Comparison of ENCODE assay signal across 16 cellular contexts in genomic region chr2:98819350-98819749, GRCh38.
DNase-seq lines count a peak whose midpoint lies in the region; ATAC-seq and TF ChIP-seq lines count a peak whose summit lies in the region.
"Had no signal": no experiment of that assay in that cellular context is flagged by ENCODE, and none has a peak within 500 bp of the region (broad histone marks: within the 10 kb centered on the region; RNA-seq: fewer than 3 reads in every experiment).

No MANE protein-coding gene starts in this region.

- H4K20me1 ChIP-seq in DND-41 (ENCODE audit: insufficient read depth, low read length) = no peaks in the 10 kb centered on the region

- H3K9me3 Mint-ChIP-seq in activated T-helper 2 cell treated with anti-CD3 and anti-CD28 coated beads, Interferon-gamma antibody, Interleukin-2, Interleukin-4, amounts not matched to agents 10 μg/mL and 5 μg/mL and 100 μg/mL, durations not matched to agents 14 hours and 24 hours and 36 hours = no peaks in the 10 kb centered on the region
- no peaks in the 10 kb centered on the region for H3K9me3 Mint-ChIP-seq in neural crest cell
- no peaks in the 10 kb centered on the region for H3K9me3 Mint-ChIP-seq in progenitor cell of endocrine pancreas (ENCODE audit: low read depth)
- H3K9me3 Mint-ChIP-seq: CD8-positive, alpha-beta T cell had no signal

- H3K4me2 ChIP-seq in DND-41 (ENCODE audit: insufficient read depth, low read length) = no peak overlapping the region
- H3K4me2 ChIP-seq: A549 had no signal

- no peaks in the 10 kb centered on the region for H3K9me3 ChIP-seq in DND-41 (ENCODE audit: insufficient read depth, low read length, severe bottlenecking)
- no peaks in the 10 kb centered on the region for H3K9me3 ChIP-seq in upper lobe of right lung
- H3K9me3 ChIP-seq: A549, BE2C had no signal

- no peak overlapping the region for H3K9ac ChIP-seq in DND-41 (ENCODE audit: low read depth, low read length)

- TF ChIP-seq CTCF in DND-41 (IDR thresholded peaks at IDR 0.05; ENCODE audit: borderline replicate concordance, extremely low read depth, low read length, poor library complexity, severe bottlenecking) = no peak
- no peak for TF ChIP-seq CTCF in neural crest cell (conservative IDR thresholded peaks at IDR 0.05)
- TF ChIP-seq CTCF in upper lobe of right lung (IDR thresholded peaks at IDR 0.05) = no peak
- no peak for TF ChIP-seq CTCF in progenitor cell of endocrine pancreas (IDR thresholded peaks at IDR 0.05; ENCODE audit: unreplicated experiment)

- intact Hi-C loops in activated T-helper 2 cell treated with anti-CD3 and anti-CD28 coated beads, Interferon-gamma antibody, Interleukin-2, Interleukin-4, amounts not matched to agents 10 μg/mL and 5 μg/mL and 100 μg/mL, durations not matched to agents 14 hours and 24 hours and 36 hours (cut with micrococcal nuclease) = no loop called here
- intact Hi-C loops in upper lobe of right lung (cut with DNase I) = no loop called here

- H3K4me3 Mint-ChIP-seq in activated T-helper 2 cell treated with anti-CD3 and anti-CD28 coated beads, Interferon-gamma antibody, Interleukin-2, Interleukin-4, amounts not matched to agents 10 μg/mL and 5 μg/mL and 100 μg/mL, durations not matched to agents 14 hours and 24 hours and 36 hours (ENCODE audit: low read depth) = no peak overlapping the region
- H3K4me3 Mint-ChIP-seq in neural crest cell = peak overlapping the region; percentile 62
- no peak overlapping the region for H3K4me3 Mint-ChIP-seq in progenitor cell of endocrine pancreas (ENCODE audit: low read depth)
- H3K4me3 Mint-ChIP-seq: CD8-positive, alpha-beta T cell; IgD-negative memory B cell had no signal

- no peak overlapping the region for H3K4me3 ChIP-seq in DND-41 (ENCODE audit: low read depth in 1 of 2, low read length in 2 of 2)
- H3K4me3 ChIP-seq in upper lobe of right lung = peak overlapping the region; percentile 12
- H3K4me3 ChIP-seq: A549 had no signal

- H3K36me3 ChIP-seq in DND-41 (ENCODE audit: insufficient read depth, low read length) = no peaks in the 10 kb centered on the region
- H3K36me3 ChIP-seq in upper lobe of right lung = no peaks in the 10 kb centered on the region
- H3K36me3 ChIP-seq: BE2C had no signal

- H3K27ac Mint-ChIP-seq in activated T-helper 2 cell treated with anti-CD3 and anti-CD28 coated beads, Interferon-gamma antibody, Interleukin-2, Interleukin-4, amounts not matched to agents 10 μg/mL and 5 μg/mL and 100 μg/mL, durations not matched to agents 14 hours and 24 hours and 36 hours = no peak overlapping the region
- H3K27ac Mint-ChIP-seq in neural crest cell (ENCODE audit: unreplicated experiment) (peak overlapping the region; percentile 81), progenitor cell of endocrine pancreas (no peak overlapping the region)
- H3K27ac Mint-ChIP-seq: CD8-positive, alpha-beta T cell; IgD-negative memory B cell had no signal

- peaks cover 33% of the 10 kb centered on the region for H3K27me3 Mint-ChIP-seq in activated T-helper 2 cell treated with anti-CD3 and anti-CD28 coated beads, Interferon-gamma antibody, Interleukin-2, Interleukin-4, amounts not matched to agents 10 μg/mL and 5 μg/mL and 100 μg/mL, durations not matched to agents 14 hours and 24 hours and 36 hours (ENCODE audit: low read depth)
- peaks cover 28% of the 10 kb centered on the region for H3K27me3 Mint-ChIP-seq in neural crest cell (ENCODE audit: low read depth)
- peaks cover 40% of the 10 kb centered on the region for H3K27me3 Mint-ChIP-seq in progenitor cell of endocrine pancreas

- H3K79me2 ChIP-seq in DND-41 (ENCODE audit: insufficient read depth, low read length) = no peaks in the 10 kb centered on the region

- DNase-seq in DND-41 (peak; percentile 1), neural crest cell (ENCODE audit: low read depth, low spot score) (no peak), upper lobe of right lung (no peak), progenitor cell of endocrine pancreas (ENCODE audit: low spot score, unreplicated experiment) (no peak)
- DNase-seq in activated T-helper 2 cell treated with anti-CD3 and anti-CD28 coated beads, Interferon-gamma antibody, Interleukin-2, Interleukin-4, amounts not matched to agents 10 μg/mL and 5 μg/mL and 100 μg/mL, durations not matched to agents 14 hours and 24 hours and 36 hours (ENCODE audit: low spot score) = peak; percentile 2
- DNase-seq: BE2C; CD8-positive, alpha-beta T cell; COR-L47; DMS153; DMS79 treated with DMSO at 0.1 percent for 48 hours; GDM1 had no signal

- ATAC-seq in DND-41 (ENCODE audit: insufficient read depth, low read depth) (no peak), upper lobe of right lung (no peak), HG02852 (IDR thresholded peaks at IDR 0.05; ENCODE audit: unreplicated experiment) (no peak)
- ATAC-seq: A549; CD8-positive, alpha-beta T cell; HCT116 had no signal

- H3K27me3 ChIP-seq in DND-41 (ENCODE audit: insufficient read depth, low read length, poor library complexity) = no peaks in the 10 kb centered on the region
- H3K27me3 ChIP-seq in upper lobe of right lung = no peaks in the 10 kb centered on the region
- H3K27me3 ChIP-seq: BE2C had no signal

- no peak overlapping the region for H2AFZ ChIP-seq in DND-41 (ENCODE audit: low read depth, low read length)

- H3K27ac ChIP-seq in DND-41 (ENCODE audit: low read length) = no peak overlapping the region
- H3K27ac ChIP-seq in upper lobe of right lung = no peak overlapping the region
- H3K27ac ChIP-seq: A549, C4-2B had no signal

- peaks cover 10% of the 10 kb centered on the region for H3K4me1 Mint-ChIP-seq in activated T-helper 2 cell treated with anti-CD3 and anti-CD28 coated beads, Interferon-gamma antibody, Interleukin-2, Interleukin-4, amounts not matched to agents 10 μg/mL and 5 μg/mL and 100 μg/mL, durations not matched to agents 14 hours and 24 hours and 36 hours (ENCODE audit: low read depth)
- H3K4me1 Mint-ChIP-seq in neural crest cell = peaks cover 25% of the 10 kb centered on the region
- peaks cover 2% of the 10 kb centered on the region for H3K4me1 Mint-ChIP-seq in progenitor cell of endocrine pancreas (ENCODE audit: low read depth)

- H3K36me3 Mint-ChIP-seq in activated T-helper 2 cell treated with anti-CD3 and anti-CD28 coated beads, Interferon-gamma antibody, Interleukin-2, Interleukin-4, amounts not matched to agents 10 μg/mL and 5 μg/mL and 100 μg/mL, durations not matched to agents 14 hours and 24 hours and 36 hours (ENCODE audit: low read depth) = no peaks in the 10 kb centered on the region
- H3K36me3 Mint-ChIP-seq in neural crest cell (ENCODE audit: low read depth) (no peaks in the 10 kb centered on the region), progenitor cell of endocrine pancreas (ENCODE audit: insufficient read depth) (no peaks in the 10 kb centered on the region)
- H3K36me3 Mint-ChIP-seq: CD8-positive, alpha-beta T cell had no signal

- no peaks in the 10 kb centered on the region for H3K4me1 ChIP-seq in DND-41 (ENCODE audit: insufficient read depth, low read length)
- peaks cover 6% of the 10 kb centered on the region for H3K4me1 ChIP-seq in upper lobe of right lung
- H3K4me1 ChIP-seq: A549, BE2C had no signal

Comparison
In these comparisons a context has a peak if more than half of its experiments do, and no peak if none do; other contexts are left out.
1. DNase-seq: peak in DND-41 (single experiment) and activated T-helper 2 cell treated with anti-CD3 and anti-CD28 coated beads, Interferon-gamma antibody, Interleukin-2, Interleukin-4, amounts not matched to agents 10 μg/mL and 5 μg/mL and 100 μg/mL, durations not matched to agents 14 hours and 24 hours and 36 hours (single experiment); none in neural crest cell (single experiment), upper lobe of right lung (single experiment) and progenitor cell of endocrine pancreas (single experiment).